In genomic region chr15:79370716-79371115, GRCh38 we compare ENCODE assay signal across 1 cellular context.
TF ChIP-seq lines count a peak whose summit lies in the region.

No MANE protein-coding gene starts in this region.

TF ChIP-seq in SK-N-SH, 30 proteins besides CTCF, POLR2A, EP300 and RAD21:
- peak; percentile 34; the same call in 1 of the 2 replicates for TF ChIP-seq GATA2 (CRISPR knock-in tag; IDR thresholded peaks at IDR 0.05)
- no peak for TF ChIP-seq MXI1 (IDR thresholded peaks at IDR 0.05; ENCODE audit: low read depth, low read length)
